Comparison of ENCODE assay signal across 20 cellular contexts in the genomic region with DNA sequence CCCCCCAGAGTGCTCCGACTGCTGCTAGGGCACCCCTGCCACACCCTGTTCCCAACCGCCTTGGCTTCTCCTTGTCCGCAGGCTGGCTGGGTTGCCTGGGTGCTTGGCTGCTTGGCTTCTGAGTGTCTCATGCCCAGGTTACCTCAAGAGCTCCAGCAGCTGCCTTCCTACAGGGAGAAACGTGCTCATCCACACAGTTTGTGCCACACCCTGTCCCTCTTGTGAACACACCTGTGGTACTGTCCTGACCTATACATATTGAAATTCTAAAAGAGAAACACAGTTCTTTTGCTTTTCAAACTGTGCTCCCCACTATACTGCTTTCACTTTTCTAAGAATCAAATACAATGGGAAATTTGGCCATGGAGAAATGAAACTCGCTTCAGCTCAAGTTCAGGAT.
DNase-seq lines count a peak whose midpoint lies in the region.
"Had no signal": no experiment of that assay in that cellular context is flagged by ENCODE, and none has a peak within 500 bp of the region (broad histone marks: within the 10 kb centered on the region; RNA-seq: fewer than 3 reads in every experiment).

No MANE protein-coding gene starts in this region.

- H2AFZ ChIP-seq in neuronal stem cell (ENCODE audit: low read length) (no peak overlapping the region), mesenchymal stem cell (ENCODE audit: low read depth, low read length) (no peak overlapping the region)
- H2AFZ ChIP-seq: GM23338 had no signal

- H4K91ac ChIP-seq in neuronal stem cell (ENCODE audit: low read depth, low read length, poor library complexity) = no peak overlapping the region
- H4K91ac ChIP-seq in mesenchymal stem cell (ENCODE audit: low read length) = no peak overlapping the region

- peak; percentile 91 for DNase-seq in NCI-H748 (lab: John Stamatoyannopoulos, UW; ENCODE audit: unreplicated experiment)
- DNase-seq in neuronal stem cell (ENCODE audit: low spot score) = no peak
- DNase-seq in mesenchymal stem cell = no peak
- no peak for DNase-seq in stimulated activated CD4-positive, alpha-beta T cell treated with anti-CD3 and anti-CD28 coated beads, Interleukin-4, amount 100 ng/mL, for 24 hours
- no peak for DNase-seq in activated T-cell treated with anti-CD3 and anti-CD28 coated beads, Interleukin-2, amount 50 U/mL, for 1 hour
- DNase-seq: C1 segment of cervical spinal cord; CD8-positive, alpha-beta T cell; NCI-H1092 treated with DMSO at 0.1 percent for 48 hours; NCI-H1436 treated with DMSO at 0.1 percent for 48 hours; NCI-H2081; NCI-H2171; NCI-H345; NCI-H524 treated with DMSO at 0.1 percent for 48 hours; SIG-M5; SK-N-SH had no signal

- H3K79me1 ChIP-seq in neuronal stem cell (ENCODE audit: low read depth, low read length) = no peaks in the 10 kb centered on the region
- H3K79me1 ChIP-seq in mesenchymal stem cell (replicated peaks; ENCODE audit: low read length, poor library complexity, severe bottlenecking) = peaks cover 11% of the 10 kb centered on the region

- no peak overlapping the region for H3K4me3 ChIP-seq in BLaER1 treated with 17β-estradiol and CSF1 and Interleukin-3, amounts not matched to agents 10 nM and 100 nM
- H3K4me3 ChIP-seq in esophagus (ENCODE audit: low read depth in 1 of 2, low read length in 2 of 2) (no peak overlapping the region), neuronal stem cell (ENCODE audit: low read length in 2 of 2) (no peak overlapping the region), mesenchymal stem cell (ENCODE audit: insufficient read depth in 1 of 2, low read depth in 1 of 2, low read length in 2 of 2) (no peak overlapping the region)
- H3K4me3 ChIP-seq: GM23338, HAP-1, K562 had no signal

- no peak overlapping the region for H3K27ac ChIP-seq in BLaER1 treated with 17β-estradiol and CSF1 and Interleukin-3, amounts not matched to agents 10 nM and 100 nM
- H3K27ac ChIP-seq in esophagus (ENCODE audit: low read depth in 2 of 2, low read length in 1 of 2) (peak overlapping the region; percentile 15 to 56), neuronal stem cell (replicated peaks; ENCODE audit: low read length) (no peak overlapping the region), mesenchymal stem cell (ENCODE audit: low read length, poor library complexity, severe bottlenecking) (no peak overlapping the region)

- H4K20me1 ChIP-seq in BLaER1 treated with 17β-estradiol and CSF1 and Interleukin-3, amounts not matched to agents 10 nM and 100 nM = no peaks in the 10 kb centered on the region

- H4K8ac ChIP-seq in neuronal stem cell (ENCODE audit: low read depth, low read length) (no peak overlapping the region), mesenchymal stem cell (ENCODE audit: low read length) (no peak overlapping the region)

- H3K9me3 ChIP-seq in BLaER1 treated with 17β-estradiol and CSF1 and Interleukin-3, amounts not matched to agents 10 nM and 100 nM (replicated peaks in 1 of 11) = no peaks in the 10 kb centered on the region
- no peaks in the 10 kb centered on the region for H3K9me3 ChIP-seq in esophagus (ENCODE audit: control insufficient read depth in 2 of 2, insufficient read depth in 1 of 2, low read depth in 1 of 2, low read length in 1 of 2)
- H3K9me3 ChIP-seq in neuronal stem cell (replicated peaks in 1 of 2; ENCODE audit: control insufficient read depth in 2 of 2, insufficient read depth in 1 of 2, low read depth in 1 of 2, low read length in 2 of 2) = no peaks in the 10 kb centered on the region
- no peaks in the 10 kb centered on the region for H3K9me3 ChIP-seq in mesenchymal stem cell (ENCODE audit: control insufficient read depth, low read length)
- H3K9me3 ChIP-seq: HAP-1, SK-N-SH had no signal

- H3K23ac ChIP-seq in neuronal stem cell (ENCODE audit: low read depth, low read length, poor library complexity) = no peak overlapping the region
- H3K23ac ChIP-seq in mesenchymal stem cell (ENCODE audit: low read length in 2 of 2) = no peak overlapping the region

- H2BK15ac ChIP-seq in neuronal stem cell (ENCODE audit: low read length) = no peak overlapping the region
- H2BK15ac ChIP-seq in mesenchymal stem cell (ENCODE audit: low read depth, poor library complexity, severe bottlenecking) = no peak overlapping the region

- no peaks in the 10 kb centered on the region for H3K36me3 ChIP-seq in BLaER1 treated with 17β-estradiol and CSF1 and Interleukin-3, amounts not matched to agents 10 nM and 100 nM
- H3K36me3 ChIP-seq in esophagus (ENCODE audit: control insufficient read depth in 2 of 2, insufficient read depth in 2 of 2, low read length in 1 of 2) = no peaks in the 10 kb centered on the region
- peaks cover 0 to 3% of the 10 kb centered on the region in 2 donors for H3K36me3 ChIP-seq in neuronal stem cell (replicated peaks in 1 of 2; ENCODE audit: control insufficient read depth in 2 of 2, insufficient read depth in 2 of 2, low read length in 2 of 2)
- H3K36me3 ChIP-seq in mesenchymal stem cell (ENCODE audit: control insufficient read depth in 1 of 2, insufficient read depth in 2 of 2, low read depth in 1 of 2, low read length in 2 of 2) = peaks cover 6 to 77% of the 10 kb centered on the region in 2 experiments
- H3K36me3 ChIP-seq: HAP-1 had no signal

- H2BK120ac ChIP-seq in neuronal stem cell (ENCODE audit: low read depth, low read length) = no peak overlapping the region
- no peak overlapping the region for H2BK120ac ChIP-seq in mesenchymal stem cell (ENCODE audit: low read depth, low read length)

- no peak overlapping the region for H2BK12ac ChIP-seq in neuronal stem cell (ENCODE audit: low read length)
- peak overlapping the region in 1 of 2 experiments; percentile 3 for H2BK12ac ChIP-seq in mesenchymal stem cell (ENCODE audit: low read length in 2 of 2)

- H2AK5ac ChIP-seq in neuronal stem cell (ENCODE audit: low read depth, low read length) (no peak overlapping the region), mesenchymal stem cell (ENCODE audit: low read length, severe bottlenecking) (no peak overlapping the region)

- no peak overlapping the region for H2BK5ac ChIP-seq in neuronal stem cell (ENCODE audit: low read length)
- H2BK5ac ChIP-seq in mesenchymal stem cell (ENCODE audit: low read depth, low read length, poor library complexity, severe bottlenecking) = no peak overlapping the region

- peaks cover 5 to 44% (median 28%) of the 10 kb centered on the region in 10 experiments; a peak in 16 of 20 replicates for H3K4me1 ChIP-seq in BLaER1 treated with 17β-estradiol and CSF1 and Interleukin-3, amounts not matched to agents 10 nM and 100 nM
- H3K4me1 ChIP-seq in esophagus (ENCODE audit: control insufficient read depth in 2 of 2, insufficient read depth in 2 of 2, low read length in 1 of 2) (peaks cover 0 to 3% of the 10 kb centered on the region in 2 donors), neuronal stem cell (ENCODE audit: control insufficient read depth in 2 of 2, insufficient read depth in 1 of 2, low read depth in 1 of 2, low read length in 2 of 2) (peaks cover 0 to 2% of the 10 kb centered on the region in 2 donors), mesenchymal stem cell (ENCODE audit: control insufficient read depth, insufficient read depth, low read depth, low read length) (peaks cover 3% of the 10 kb centered on the region)
- H3K4me1 ChIP-seq: HAP-1 had no signal

- no peaks in the 10 kb centered on the region for H3K27me3 ChIP-seq in BLaER1 treated with 17β-estradiol and CSF1 and Interleukin-3, amounts not matched to agents 10 nM and 100 nM
- no peaks in the 10 kb centered on the region for H3K27me3 ChIP-seq in esophagus (ENCODE audit: control insufficient read depth in 1 of 2, insufficient read depth in 2 of 2, low read length in 2 of 2)
- H3K27me3 ChIP-seq in neuronal stem cell (ENCODE audit: control insufficient read depth in 3 of 3, insufficient read depth in 3 of 3, low read depth in 1 of 3, low read length in 3 of 3) = no peaks in the 10 kb centered on the region
- H3K27me3 ChIP-seq in mesenchymal stem cell (ENCODE audit: control insufficient read depth in 1 of 2, insufficient read depth in 1 of 2, low read length in 2 of 2) = no peaks in the 10 kb centered on the region

- H3K4ac ChIP-seq in neuronal stem cell (ENCODE audit: low read length) (no peak overlapping the region), mesenchymal stem cell (ENCODE audit: low read depth in 1 of 2, low read length in 2 of 2) (no peak overlapping the region)

- no peak overlapping the region for H3K9ac ChIP-seq in BLaER1 treated with 17β-estradiol and CSF1 and Interleukin-3, amounts not matched to agents 10 nM and 100 nM
- H3K9ac ChIP-seq in neuronal stem cell (ENCODE audit: low read depth, low read length, poor library complexity) = peak overlapping the region; percentile 55
- no peak overlapping the region for H3K9ac ChIP-seq in mesenchymal stem cell (ENCODE audit: low read length)
- H3K9ac ChIP-seq: SK-N-SH had no signal

- H3K14ac ChIP-seq in neuronal stem cell (ENCODE audit: low read length) (peak overlapping the region; percentile 71), mesenchymal stem cell (ENCODE audit: low read length in 2 of 2) (no peak overlapping the region)

- H3K4me2 ChIP-seq in BLaER1 treated with 17β-estradiol and CSF1 and Interleukin-3, amounts not matched to agents 10 nM and 100 nM = peak overlapping the region in 8 of 11 experiments; percentile 14 to 58 (median 40); a peak in 11 of 22 replicates
- H3K4me2 ChIP-seq in neuronal stem cell (ENCODE audit: insufficient read depth, low read length, poor library complexity, severe bottlenecking) = no peak overlapping the region
- H3K4me2 ChIP-seq in mesenchymal stem cell (ENCODE audit: low read length, poor library complexity, severe bottlenecking) = no peak overlapping the region
- H3K4me2 ChIP-seq: GM23338, SK-N-SH had no signal

- H3K18ac ChIP-seq in neuronal stem cell (ENCODE audit: low read length) = no peak overlapping the region
- H3K18ac ChIP-seq in mesenchymal stem cell (ENCODE audit: low read depth in 1 of 2, low read length in 2 of 2) = no peak overlapping the region

- 55 to 60% methylated on average over 5 of the region's 5 CpGs for WGBS in esophagus, 2 donors
- no CpG with 5 or more reads among the region's 5 CpGs for WGBS in neuronal stem cell (ENCODE audit: extremely low coverage in 2 of 2, insufficient read length in 2 of 2, insufficient replicate concordance in 1 of 2), 2 donors
- whole genome bisulfite sequencing in mesenchymal stem cell = 95% methylated on average over 5 of the region's 5 CpGs

Comparison
In these comparisons a context has a peak if more than half of its experiments do, and no peak if none do; other contexts are left out.
1. H3K27ac ChIP-seq: peak in esophagus (2 of 2); none in BLaER1 treated with 17β-estradiol and CSF1 and Interleukin-3, amounts not matched to agents 10 nM and 100 nM (0 of 11), neuronal stem cell (single experiment) and mesenchymal stem cell (single experiment).
2. H3K4me2 ChIP-seq: peak in BLaER1 treated with 17β-estradiol and CSF1 and Interleukin-3, amounts not matched to agents 10 nM and 100 nM (8 of 11); none in neuronal stem cell (single experiment) and mesenchymal stem cell (single experiment).